In genomic region chr6:161341638-161342037, GRCh38 we compare ENCODE assay signal across 1 cellular context.
TF ChIP-seq lines count a peak whose summit lies in the region.

No MANE protein-coding gene starts in this region.

TF ChIP-seq in K562, 482 proteins besides CTCF, POLR2A, EP300 and RAD21 (continued from another document):
- TF ChIP-seq MYNN (IDR thresholded peaks at IDR 0.05) (no peak), MYNN (CRISPR knock-in tag; IDR thresholded peaks at IDR 0.05) (no peak), RERE (CRISPR knock-in tag; IDR thresholded peaks at IDR 0.05; ENCODE audit: borderline replicate concordance) (no peak), ZBTB5 (IDR thresholded peaks at IDR 0.05) (no peak)
TF ChIP-seq in K562: peak in this region for 0.
